9 cellular contexts compared by ENCODE assay signal in genomic region chr10:16787361-16787791, GRCh38. TPM values are rescaled to one million over a fixed set of nuclear protein-coding genes. Genes with fewer than 3 reads are reported as not detected.
DNase-seq lines count a peak whose midpoint lies in the region; ATAC-seq and TF ChIP-seq lines count a peak whose summit lies in the region.
"Had no signal": no experiment of that assay in that cellular context is flagged by ENCODE, and none has a peak within 500 bp of the region (broad histone marks: within the 10 kb centered on the region; RNA-seq: fewer than 3 reads in every experiment).

No MANE protein-coding gene starts in this region.

- peaks cover 0 to 4% (median 0%) of the 10 kb centered on the region in 3 donors for H3K27me3 Mint-ChIP-seq in immature natural killer cell (ENCODE audit: low read depth in 3 of 3)
- H3K27me3 Mint-ChIP-seq in stimulated activated naive CD8-positive, alpha-beta T cell treated with anti-CD3 and anti-CD28 coated beads, Interleukin-15, Interleukin-2, amounts not matched to agents 100 ng/mL and 50 ng/mL, for 24 hours = no peaks in the 10 kb centered on the region

- H3K9me2 ChIP-seq in PC-9 (ENCODE audit: insufficient read depth) = no peaks in the 10 kb centered on the region

- H3K36me3 Mint-ChIP-seq in immature natural killer cell = peaks cover 0 to 8% (median 6%) of the 10 kb centered on the region in 3 donors
- peaks cover 39% of the 10 kb centered on the region for H3K36me3 Mint-ChIP-seq in stimulated activated naive CD8-positive, alpha-beta T cell treated with anti-CD3 and anti-CD28 coated beads, Interleukin-15, Interleukin-2, amounts not matched to agents 100 ng/mL and 50 ng/mL, for 24 hours (ENCODE audit: low read depth)

- H3K4me3 Mint-ChIP-seq in immature natural killer cell = peak overlapping the region; percentile 0 to 53 (median 48)
- peak overlapping the region; percentile 50 for H3K4me3 Mint-ChIP-seq in stimulated activated naive CD8-positive, alpha-beta T cell treated with anti-CD3 and anti-CD28 coated beads, Interleukin-15, Interleukin-2, amounts not matched to agents 100 ng/mL and 50 ng/mL, for 24 hours
- H3K4me3 Mint-ChIP-seq: WTC11 had no signal

- no peaks in the 10 kb centered on the region for H3K36me3 ChIP-seq in PC-9 (ENCODE audit: low read depth)

- H3K4me1 ChIP-seq in PC-9 (replicated peaks; ENCODE audit: insufficient read depth) = no peaks in the 10 kb centered on the region

- no peak overlapping the region for H3K4me3 ChIP-seq in PC-9

- peaks cover 43 to 55% of the 10 kb centered on the region in 2 donors for H3K4me1 Mint-ChIP-seq in immature natural killer cell
- peaks cover 24% of the 10 kb centered on the region for H3K4me1 Mint-ChIP-seq in stimulated activated naive CD8-positive, alpha-beta T cell treated with anti-CD3 and anti-CD28 coated beads, Interleukin-15, Interleukin-2, amounts not matched to agents 100 ng/mL and 50 ng/mL, for 24 hours (ENCODE audit: low read depth)
- H3K4me1 Mint-ChIP-seq: WTC11 had no signal

- H3K4me2 ChIP-seq in PC-9 = no peak overlapping the region

- peak; percentile 54 to 65 for DNase-seq in activated CD4-positive, alpha-beta T cell treated with anti-CD3 and anti-CD28 coated beads, Interleukin-2, amount 50 U/mL, for 48 hours
- DNase-seq in immature natural killer cell = peak; percentile 50 to 61 (median 56)
- no peak for DNase-seq in superior temporal gyrus (ENCODE audit: extremely low spot score)
- no peak for DNase-seq in PC-9
- no peak for DNase-seq in NCI-H2107 treated with DMSO at 0.1 percent for 48 hours (lab: John Stamatoyannopoulos, UW; ENCODE audit: unreplicated experiment)
- DNase-seq in islet precursor cell = no peak

- ATAC-seq in HG02759 (IDR thresholded peaks at IDR 0.05; ENCODE audit: unreplicated experiment) = peak; percentile 78
- ATAC-seq: WTC11 had no signal

- no peaks in the 10 kb centered on the region for H3K27me3 ChIP-seq in PC-9 (ENCODE audit: insufficient read depth, low read depth)

- intact Hi-C loops in PC-9 (cut with micrococcal nuclease; ENCODE audit: unreplicated experiment) = no loop called here

- BruUV-seq in PC-9 (replicated peaks; lab: Mats Ljungman, UMichigan) = no TSS peak

- TF ChIP-seq CTCF in PC-9 (conservative IDR thresholded peaks at IDR 0.05) = no peak

- no peaks in the 10 kb centered on the region for H3F3A ChIP-seq in PC-9 (ENCODE audit: insufficient read depth, low read depth)

- CTCF ChIA-PET in PC-9 (lab: Charles Lee) = no interaction called here

- H3K9me3 Mint-ChIP-seq in immature natural killer cell = no peaks in the 10 kb centered on the region
- H3K9me3 Mint-ChIP-seq in stimulated activated naive CD8-positive, alpha-beta T cell treated with anti-CD3 and anti-CD28 coated beads, Interleukin-15, Interleukin-2, amounts not matched to agents 100 ng/mL and 50 ng/mL, for 24 hours = peaks cover 5% of the 10 kb centered on the region

- H3K27ac Mint-ChIP-seq in immature natural killer cell = peak overlapping the region; percentile 80 to 91 (median 88)
- peak overlapping the region; percentile 84 for H3K27ac Mint-ChIP-seq in stimulated activated naive CD8-positive, alpha-beta T cell treated with anti-CD3 and anti-CD28 coated beads, Interleukin-15, Interleukin-2, amounts not matched to agents 100 ng/mL and 50 ng/mL, for 24 hours
- H3K27ac Mint-ChIP-seq: WTC11 had no signal

- no peak overlapping the region for H3K27ac ChIP-seq in PC-9

- no peaks in the 10 kb centered on the region for H4K20me1 ChIP-seq in PC-9 (ENCODE audit: insufficient read depth)

- no peaks in the 10 kb centered on the region for H3K79me2 ChIP-seq in PC-9 (ENCODE audit: low read depth)

- POLR2A ChIA-PET in PC-9 (lab: Charles Lee; ENCODE audit: unreplicated experiment) = no interaction called here

- H2AFZ ChIP-seq in PC-9 = no peak overlapping the region

- no peaks in the 10 kb centered on the region for H3K9me3 ChIP-seq in PC-9 (ENCODE audit: insufficient read depth, low read depth)

RNA-seq across cellular contexts. Expression of gene RSU1, which starts 29.8 kb away (rescaled TPM):
- polyA plus RNA-seq in immature natural killer cell = 100 to 1,000 TPM; 150 to 248 (median 181) TPM
- total RNA-seq in PC-9 (2021) = 40.6 and 44.5 TPM in 2 replicates

Comparison
In these comparisons a context has a peak if more than half of its experiments do, and no peak if none do; other contexts are left out.
1. DNase-seq: peak in activated CD4-positive, alpha-beta T cell treated with anti-CD3 and anti-CD28 coated beads, Interleukin-2, amount 50 U/mL, for 48 hours (2 of 2) and immature natural killer cell (3 of 3); none in superior temporal gyrus (single experiment), PC-9 (0 of 2), NCI-H2107 treated with DMSO at 0.1 percent for 48 hours (single experiment) and islet precursor cell (single experiment).